In the genomic region with DNA sequence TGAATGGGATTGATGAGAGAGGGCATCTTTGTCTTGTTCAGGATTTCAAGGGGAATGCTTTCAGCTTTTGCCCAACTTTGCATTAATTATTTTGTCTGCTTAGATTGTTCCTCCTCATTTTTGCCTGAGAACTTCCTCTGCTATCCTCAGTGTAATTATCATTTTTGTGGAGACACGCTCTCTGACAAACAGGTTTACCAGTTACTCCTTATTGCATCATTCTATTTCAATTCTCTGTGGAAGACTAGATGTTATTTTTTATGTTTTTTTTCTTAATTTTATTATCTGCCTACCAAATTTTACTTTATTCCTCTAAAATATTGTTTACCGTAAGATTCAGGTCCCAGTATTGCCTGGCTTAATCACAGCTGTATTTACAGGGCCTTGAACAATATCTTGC, we compare ENCODE assay signal across 19 cellular contexts.
"Had no signal": no experiment of that assay in that cellular context is flagged by ENCODE, and none has a peak within 500 bp of the region (broad histone marks: within the 10 kb centered on the region; RNA-seq: fewer than 3 reads in every experiment).

No MANE protein-coding gene starts in this region.

- H3K4me3 ChIP-seq: esophagus squamous epithelium, left ventricle myocardium inferior, lower lobe of right lung, psoas muscle, testis, transverse colon had no signal

- H3K27ac Mint-ChIP-seq: dendritic cell treated with granulocyte-macrophage colony-stimulating factor and Interleukin-4, amounts not matched to agents 40 ng/mL and 50 ng/mL, for 4 days; effector memory CD8-positive, alpha-beta T cell; immature natural killer cell; naive thymus-derived CD4-positive, alpha-beta T cell; nephron progenitor cell; stimulated activated naive B cell treated with anti-CD40 and anti-IgM and Interleukin-4, amounts not matched to agents 10 μg/mL and 1 μg/mL and 100 μg/mL, for 72 hours had no signal

- H3K4me1 Mint-ChIP-seq: immature natural killer cell; naive thymus-derived CD4-positive, alpha-beta T cell; nephron progenitor cell; stimulated activated naive B cell treated with anti-CD40 and anti-IgM and Interleukin-4, amounts not matched to agents 10 μg/mL and 1 μg/mL and 100 μg/mL, for 72 hours; stimulated activated naive CD8-positive, alpha-beta T cell treated with anti-CD3 and anti-CD28 coated beads, Interleukin-15, amount 100 ng/mL, for 72 hours had no signal

- H3K9me3 ChIP-seq: esophagus squamous epithelium, left ventricle myocardium inferior, lower lobe of right lung, psoas muscle, testis, transverse colon had no signal

- H3K27me3 ChIP-seq: esophagus squamous epithelium, foreskin keratinocyte, testis, transverse colon had no signal

- H3K27ac ChIP-seq: esophagus squamous epithelium, foreskin keratinocyte, left ventricle myocardium inferior, lower lobe of right lung, psoas muscle, testis, transverse colon had no signal

- FAIRE-seq: keratinocyte had no signal

- H3K4me3 Mint-ChIP-seq: dendritic cell treated with granulocyte-macrophage colony-stimulating factor and Interleukin-4, amounts not matched to agents 40 ng/mL and 50 ng/mL, for 4 days; effector memory CD8-positive, alpha-beta T cell; immature natural killer cell; naive thymus-derived CD4-positive, alpha-beta T cell; nephron progenitor cell; stimulated activated naive B cell treated with anti-CD40 and anti-IgM and Interleukin-4, amounts not matched to agents 10 μg/mL and 1 μg/mL and 100 μg/mL, for 72 hours; stimulated activated naive CD8-positive, alpha-beta T cell treated with anti-CD3 and anti-CD28 coated beads, Interleukin-15, amount 100 ng/mL, for 72 hours had no signal

- DNase-seq: effector memory CD8-positive, alpha-beta T cell; esophagus squamous epithelium; foreskin keratinocyte; immature natural killer cell; left ventricle myocardium inferior; lower lobe of right lung; mesenchymal stem cell; naive thymus-derived CD4-positive, alpha-beta T cell; nephron progenitor cell; psoas muscle; retina; stimulated activated CD4-positive, alpha-beta T cell treated with anti-CD3 and anti-CD28 coated beads, Interleukin-2, amount 100 ng/mL, for 24 hours; stimulated activated CD4-positive, alpha-beta T cell treated with anti-CD3 and anti-CD28 coated beads, Interleukin-4, amount 100 ng/mL, for 4 hours; stimulated activated naive B cell treated with anti-CD40 and anti-IgM and Interleukin-4, amounts not matched to agents 10 μg/mL and 1 μg/mL and 100 μg/mL, for 72 hours; stimulated activated naive CD8-positive, alpha-beta T cell treated with anti-CD3 and anti-CD28 coated beads, Interleukin-15, amount 100 ng/mL, for 72 hours; testis; transverse colon had no signal

- H3K36me3 Mint-ChIP-seq: immature natural killer cell; naive thymus-derived CD4-positive, alpha-beta T cell; stimulated activated naive B cell treated with anti-CD40 and anti-IgM and Interleukin-4, amounts not matched to agents 10 μg/mL and 1 μg/mL and 100 μg/mL, for 72 hours had no signal

- H3K36me3 ChIP-seq: esophagus squamous epithelium, left ventricle myocardium inferior, lower lobe of right lung, transverse colon had no signal

- H3K27me3 Mint-ChIP-seq: effector memory CD8-positive, alpha-beta T cell; naive thymus-derived CD4-positive, alpha-beta T cell; stimulated activated naive B cell treated with anti-CD40 and anti-IgM and Interleukin-4, amounts not matched to agents 10 μg/mL and 1 μg/mL and 100 μg/mL, for 72 hours; stimulated activated naive CD8-positive, alpha-beta T cell treated with anti-CD3 and anti-CD28 coated beads, Interleukin-15, amount 100 ng/mL, for 72 hours had no signal

- H3K9me3 Mint-ChIP-seq: dendritic cell treated with granulocyte-macrophage colony-stimulating factor and Interleukin-4, amounts not matched to agents 40 ng/mL and 50 ng/mL, for 4 days; nephron progenitor cell had no signal

- H3K4me1 ChIP-seq: esophagus squamous epithelium, foreskin keratinocyte, left ventricle myocardium inferior, lower lobe of right lung, psoas muscle, testis had no signal
